Comparison of ENCODE assay signal across 26 cellular contexts in the genomic region with DNA sequence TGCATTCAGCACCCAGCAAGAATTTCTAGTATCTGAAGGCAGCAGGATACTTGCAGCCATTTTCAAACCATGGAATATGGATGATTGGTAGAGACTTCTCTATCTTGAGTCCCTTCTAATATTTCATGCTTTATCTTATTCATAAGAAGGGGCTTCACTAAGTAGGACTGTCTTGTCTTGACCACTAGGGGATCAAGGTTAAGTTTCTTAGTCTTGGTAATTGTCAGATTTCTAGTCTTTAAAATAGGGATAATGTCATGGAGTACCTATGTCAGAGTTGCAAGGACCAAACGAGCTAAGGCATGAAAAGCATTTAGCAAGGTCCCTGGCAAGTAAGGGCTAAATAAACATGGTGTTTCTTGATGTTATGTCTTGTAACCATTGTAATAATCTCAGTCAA.
DNase-seq lines count a peak whose midpoint lies in the region; ATAC-seq and TF ChIP-seq lines count a peak whose summit lies in the region.
"Had no signal": no experiment of that assay in that cellular context is flagged by ENCODE, and none has a peak within 500 bp of the region (broad histone marks: within the 10 kb centered on the region; RNA-seq: fewer than 3 reads in every experiment).

No MANE protein-coding gene starts in this region.

- no TSS peak for BruUV-seq in Caco-2 (replicated peaks; lab: Mats Ljungman, UMichigan)

- no peaks in the 10 kb centered on the region for H3K4me1 ChIP-seq in Loucy (ENCODE audit: insufficient read depth, low read length, poor library complexity, severe bottlenecking)
- H3K4me1 ChIP-seq in endodermal cell (ENCODE audit: control insufficient read depth, insufficient read depth, low read length) = no peaks in the 10 kb centered on the region
- peaks cover 5% of the 10 kb centered on the region for H3K4me1 ChIP-seq in psoas muscle
- no peaks in the 10 kb centered on the region for H3K4me1 ChIP-seq in Caco-2
- H3K4me1 ChIP-seq in MM.1S (ENCODE audit: low read length) = no peaks in the 10 kb centered on the region
- H3K4me1 ChIP-seq: HAP-1 had no signal

- DNase-seq in GM12864 (ENCODE audit: low read depth) (no peak), endodermal cell (no peak), psoas muscle (no peak), brain microvascular endothelial cell (no peak), Caco-2 (no peak), ACHN (no peak), MM.1S (no peak)
- DNase-seq: AML-193; CD4-positive, alpha-beta T cell; DMS53; EL; GDM1; GM23248; Kasumi-1; NCI-H1105 treated with DMSO at 0.1 percent for 48 hours; NCI-H146; NCI-H1930; NCI-H2107; NCI-H69; SK-N-SH; SW 1271 had no signal

- H3K4me1 Mint-ChIP-seq in endodermal cell = peaks cover 6% of the 10 kb centered on the region
- H3K4me1 Mint-ChIP-seq in Caco-2 (ENCODE audit: low read depth, unreplicated experiment) = no peaks in the 10 kb centered on the region

- H3K27ac Mint-ChIP-seq in endodermal cell = no peak overlapping the region
- no peak overlapping the region for H3K27ac Mint-ChIP-seq in Caco-2 (ENCODE audit: unreplicated experiment)
- H3K27ac Mint-ChIP-seq: CD4-positive, alpha-beta T cell; T-helper 1 cell treated with Interleukin-12 subunit alpha and Interleukin-12 subunit beta and Interleukin-4 antibody, amounts not matched to agents 30 μg/mL and 1 μg/mL, for 36 hours had no signal

- no peaks in the 10 kb centered on the region for H3K36me3 ChIP-seq in Loucy (ENCODE audit: insufficient read depth, low read length)
- no peaks in the 10 kb centered on the region for H3K36me3 ChIP-seq in endodermal cell (ENCODE audit: control insufficient read depth, insufficient read depth, low read length)
- H3K36me3 ChIP-seq in psoas muscle (ENCODE audit: insufficient read depth in 1 of 2, low read depth in 1 of 2) = no peaks in the 10 kb centered on the region
- no peaks in the 10 kb centered on the region for H3K36me3 ChIP-seq in brain microvascular endothelial cell (replicated peaks)
- H3K36me3 ChIP-seq in Caco-2 (ENCODE audit: control insufficient read depth, insufficient read depth, low read length) = no peaks in the 10 kb centered on the region
- H3K36me3 ChIP-seq in MM.1S (replicated peaks; ENCODE audit: insufficient read depth, low read length) = no peaks in the 10 kb centered on the region
- H3K36me3 ChIP-seq: BLaER1 treated with 17β-estradiol and CSF1 and Interleukin-3, amounts not matched to agents 10 nM and 100 nM; HAP-1 had no signal

- intact Hi-C loops in psoas muscle (cut with DNase I) = no loop called here
- intact Hi-C loops in Caco-2 (cut with micrococcal nuclease; ENCODE audit: unreplicated experiment) = no loop called here

- CTCF ChIA-PET in Caco-2 (lab: Charles Lee) = no interaction called here

- H3K9me3 Mint-ChIP-seq in endodermal cell (peaks cover 2% of the 10 kb centered on the region), Caco-2 (ENCODE audit: unreplicated experiment) (no peaks in the 10 kb centered on the region)
- H3K9me3 Mint-ChIP-seq: CD4-positive, alpha-beta T cell; T-helper 1 cell treated with Interleukin-12 subunit alpha and Interleukin-12 subunit beta and Interleukin-4 antibody, amounts not matched to agents 30 μg/mL and 1 μg/mL, for 36 hours had no signal

- TF ChIP-seq CTCF in GM12864 (IDR thresholded peaks at IDR 0.05; ENCODE audit: low read depth, low read length, missing control alignments) (peak; percentile 21), Loucy (conservative IDR thresholded peaks at IDR 0.05; ENCODE audit: low read length) (peak; percentile 46), endodermal cell (conservative IDR thresholded peaks at IDR 0.05) (peak; percentile 55), psoas muscle (IDR thresholded peaks at IDR 0.05) (peak; percentile 7), brain microvascular endothelial cell (IDR thresholded peaks at IDR 0.05; ENCODE audit: low read depth, low read length, missing control alignments) (no peak), Caco-2 (IDR thresholded peaks at IDR 0.05; ENCODE audit: insufficient read depth in 1 of 2, low read depth in 1 of 2, low read length in 1 of 2, severe bottlenecking in 1 of 2, unreplicated experiment in 1 of 2) (no peak), MM.1S (IDR thresholded peaks at IDR 0.05; ENCODE audit: low read length) (no peak)

- H3F3A ChIP-seq in Loucy (ENCODE audit: low read depth) = no peaks in the 10 kb centered on the region
- H3F3A ChIP-seq in MM.1S (ENCODE audit: insufficient read depth, low read length) = no peaks in the 10 kb centered on the region

- H3K27me3 ChIP-seq in Loucy (ENCODE audit: insufficient read depth, low read length, poor library complexity, severe bottlenecking) = no peaks in the 10 kb centered on the region
- H3K27me3 ChIP-seq in endodermal cell (ENCODE audit: control insufficient read depth, insufficient read depth, low read length, poor library complexity, severe bottlenecking) = no peaks in the 10 kb centered on the region
- no peaks in the 10 kb centered on the region for H3K27me3 ChIP-seq in psoas muscle (ENCODE audit: insufficient read depth in 3 of 3, low read length in 2 of 3)
- no peaks in the 10 kb centered on the region for H3K27me3 ChIP-seq in brain microvascular endothelial cell (replicated peaks)
- H3K27me3 ChIP-seq in Caco-2 (replicated peaks; ENCODE audit: control insufficient read depth, insufficient read depth, low read length) = no peaks in the 10 kb centered on the region
- no peaks in the 10 kb centered on the region for H3K27me3 ChIP-seq in MM.1S (replicated peaks; ENCODE audit: insufficient read depth, low read length)
- H3K27me3 ChIP-seq: BLaER1 treated with 17β-estradiol and CSF1 and Interleukin-3, amounts not matched to agents 10 nM and 100 nM had no signal

- H3K79me2 ChIP-seq in Loucy (ENCODE audit: insufficient read depth, low read length) = no peaks in the 10 kb centered on the region
- H3K79me2 ChIP-seq in MM.1S (ENCODE audit: low read length) = no peaks in the 10 kb centered on the region

- no peak overlapping the region for H3K9ac ChIP-seq in Loucy (ENCODE audit: low read depth, low read length, poor library complexity, severe bottlenecking)
- H3K9ac ChIP-seq in endodermal cell (ENCODE audit: extremely low read depth, low read length, poor library complexity, severe bottlenecking) = no peak overlapping the region
- H3K9ac ChIP-seq in MM.1S (ENCODE audit: low read length) = no peak overlapping the region
- H3K9ac ChIP-seq: BLaER1 treated with 17β-estradiol and CSF1 and Interleukin-3, amounts not matched to agents 10 nM and 100 nM; GM23248; SK-N-SH had no signal

- H3K9me2 ChIP-seq in Loucy (replicated peaks; ENCODE audit: low read depth, low read length) = no peaks in the 10 kb centered on the region
- H3K9me2 ChIP-seq in MM.1S (replicated peaks; ENCODE audit: insufficient read depth, low read length) = no peaks in the 10 kb centered on the region
- H3K9me2 ChIP-seq: SK-N-SH had no signal

- H4K20me1 ChIP-seq in Loucy (ENCODE audit: insufficient read depth, low read length, poor library complexity, severe bottlenecking) (no peaks in the 10 kb centered on the region), MM.1S (ENCODE audit: insufficient read depth, low read length) (no peaks in the 10 kb centered on the region)
- H4K20me1 ChIP-seq: BLaER1 treated with 17β-estradiol and CSF1 and Interleukin-3, amounts not matched to agents 10 nM and 100 nM had no signal

- H3K9me3 ChIP-seq in Loucy (ENCODE audit: insufficient read depth, low read depth, low read length) (no peaks in the 10 kb centered on the region), endodermal cell (ENCODE audit: control insufficient read depth, low read length) (no peaks in the 10 kb centered on the region), psoas muscle (no peaks in the 10 kb centered on the region), Caco-2 (no peaks in the 10 kb centered on the region), MM.1S (replicated peaks; ENCODE audit: insufficient read depth, low read length) (no peaks in the 10 kb centered on the region)
- H3K9me3 ChIP-seq: BLaER1 treated with 17β-estradiol and CSF1 and Interleukin-3, amounts not matched to agents 10 nM and 100 nM; HAP-1; SK-N-SH had no signal

- H2AFZ ChIP-seq in Loucy (ENCODE audit: low read length) (no peak overlapping the region), MM.1S (ENCODE audit: low read length) (no peak overlapping the region)
- H2AFZ ChIP-seq: GM23248 had no signal

- no peaks in the 10 kb centered on the region for H3K36me3 Mint-ChIP-seq in endodermal cell (ENCODE audit: low read depth)
- no peaks in the 10 kb centered on the region for H3K36me3 Mint-ChIP-seq in Caco-2 (ENCODE audit: insufficient read depth, unreplicated experiment)

- in situ Hi-C loops in brain microvascular endothelial cell (cut with HindIII; ENCODE audit: low pct_ligation_motif_present, low sequenced_read_pairs) (no loop called here), ACHN (cut with HindIII; ENCODE audit: low pct_ligation_motif_present, low pct_unique_long_range_greater_than_20kb, low sequenced_read_pairs) (no loop called here)

- H3K4me3 Mint-ChIP-seq in endodermal cell (no peak overlapping the region), Caco-2 (ENCODE audit: unreplicated experiment) (no peak overlapping the region)
- H3K4me3 Mint-ChIP-seq: CD4-positive, alpha-beta T cell; T-helper 1 cell treated with Interleukin-12 subunit alpha and Interleukin-12 subunit beta and Interleukin-4 antibody, amounts not matched to agents 30 μg/mL and 1 μg/mL, for 36 hours had no signal

- H3K4me3 ChIP-seq in GM12864 (ENCODE audit: low read depth, low read length) (no peak overlapping the region), Loucy (ENCODE audit: low read length, poor library complexity, severe bottlenecking) (no peak overlapping the region), endodermal cell (ENCODE audit: low read length) (no peak overlapping the region), psoas muscle (no peak overlapping the region), brain microvascular endothelial cell (ENCODE audit: low read depth, low read length) (no peak overlapping the region), Caco-2 (ENCODE audit: low read depth, low read length) (no peak overlapping the region), MM.1S (ENCODE audit: low read length) (no peak overlapping the region)
- H3K4me3 ChIP-seq: BLaER1 treated with 17β-estradiol and CSF1 and Interleukin-3, amounts not matched to agents 10 nM and 100 nM; GM23248; HAP-1 had no signal

- H3K4me2 ChIP-seq in Loucy (ENCODE audit: low read depth, low read length, poor library complexity, severe bottlenecking) = no peak overlapping the region
- H3K4me2 ChIP-seq in MM.1S (ENCODE audit: low read depth, low read length) = no peak overlapping the region
- H3K4me2 ChIP-seq: BLaER1 treated with 17β-estradiol and CSF1 and Interleukin-3, amounts not matched to agents 10 nM and 100 nM; SK-N-SH had no signal

- no peak for ATAC-seq in psoas muscle
- ATAC-seq: HepG2 had no signal

- 75 to 86% methylated on average over 1 of the region's 1 CpG for WGBS in endodermal cell (ENCODE audit: insufficient coverage in 1 of 2, insufficient read length in 1 of 2), 2 experiments
- 13 to 29% (median 16%) methylated on average over 1 of the region's 1 CpG for WGBS in psoas muscle, 3 donors

- no peaks in the 10 kb centered on the region for H3K27me3 Mint-ChIP-seq in endodermal cell (ENCODE audit: insufficient read depth)
- H3K27me3 Mint-ChIP-seq in Caco-2 (ENCODE audit: insufficient read depth, unreplicated experiment) = no peaks in the 10 kb centered on the region
- H3K27me3 Mint-ChIP-seq: CD4-positive, alpha-beta T cell had no signal

- H3K27ac ChIP-seq in endodermal cell (ENCODE audit: low read depth, low read length) (no peak overlapping the region), psoas muscle (no peak overlapping the region), brain microvascular endothelial cell (no peak overlapping the region), MM.1S (ENCODE audit: low read length) (no peak overlapping the region)
- H3K27ac ChIP-seq: BLaER1 treated with 17β-estradiol and CSF1 and Interleukin-3, amounts not matched to agents 10 nM and 100 nM; GM23248 had no signal

- POLR2A ChIA-PET in Caco-2 (lab: Charles Lee) = no interaction called here

Comparison
In these comparisons a context has a peak if more than half of its experiments do, and no peak if none do; other contexts are left out.
1. CTCF ChIP-seq: peak in GM12864 (single experiment), Loucy (single experiment), endodermal cell (single experiment) and psoas muscle (single experiment); none in brain microvascular endothelial cell (single experiment), Caco-2 (0 of 2) and MM.1S (single experiment).